Comparison of ENCODE assay signal across 1 cellular context in the genomic region with DNA sequence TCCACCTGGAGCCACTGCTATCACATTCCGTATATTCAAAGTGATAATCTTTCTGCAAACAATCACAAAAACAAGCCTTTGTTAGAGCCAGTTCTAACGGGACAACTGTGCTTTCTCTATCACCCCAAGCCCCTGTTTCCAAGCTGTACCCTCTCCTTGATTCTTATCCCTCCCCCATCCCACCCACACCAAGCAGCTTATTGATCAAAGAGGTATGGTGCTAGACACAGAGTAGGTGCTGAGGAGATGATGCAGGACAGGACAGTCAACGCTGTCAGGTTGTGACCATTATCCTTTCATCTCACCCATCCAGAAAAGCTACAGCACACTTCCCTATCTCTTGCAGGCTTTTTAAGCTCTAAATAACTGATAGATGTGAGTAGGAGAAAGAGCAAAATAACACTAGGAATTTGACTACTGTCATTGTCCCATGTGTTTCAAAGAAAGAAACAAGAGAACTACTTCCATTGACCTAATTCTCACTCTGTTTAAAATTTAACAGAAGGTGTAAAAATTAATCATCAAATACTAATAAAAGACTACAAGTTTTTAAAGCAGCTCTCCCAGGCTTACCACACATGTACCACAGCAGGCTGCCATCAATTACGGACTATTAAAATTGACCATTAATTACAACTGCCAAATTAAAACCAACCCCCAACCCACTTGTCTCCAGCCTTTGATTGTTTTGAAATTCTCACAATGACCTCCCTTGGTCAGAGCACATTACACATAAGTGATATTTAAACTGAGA.
TF ChIP-seq lines count a peak whose summit lies in the region.

No MANE protein-coding gene starts in this region.

TF ChIP-seq in GM23338, 12 proteins besides CTCF, POLR2A, EP300 and RAD21 (continued from another document):
- TF ChIP-seq REST (IDR thresholded peaks at IDR 0.05; ENCODE audit: unreplicated experiment), result no peak
